ENCODE assay signal across 9 cellular contexts in genomic region chr17:28282596-28282995, GRCh38. TPM values are rescaled to one million over a fixed set of nuclear protein-coding genes. Genes with fewer than 3 reads are reported as not detected.
DNase-seq lines count a peak whose midpoint lies in the region; ATAC-seq, FAIRE-seq and TF ChIP-seq lines count a peak whose summit lies in the region.
"Had no signal": no experiment of that assay in that cellular context is flagged by ENCODE, and none has a peak within 500 bp of the region (broad histone marks: within the 10 kb centered on the region; RNA-seq: fewer than 3 reads in every experiment).

No MANE protein-coding gene starts in this region.

- DNase-seq in NCI-H2196 (lab: John Stamatoyannopoulos, UW; ENCODE audit: unreplicated experiment) (peak; percentile 6), NCI-H2196 treated with DMSO at 0.1 percent for 48 hours (lab: John Stamatoyannopoulos, UW; ENCODE audit: unreplicated experiment) (no peak), RCC 7860 (ENCODE audit: low spot score) (peak; percentile 37), thyroid gland (peak; percentile 70 to 72), posterior vena cava (ENCODE audit: low spot score) (no peak)
- no peak for DNase-seq in activated CD8-positive, alpha-beta T cell treated with anti-CD3 and anti-CD28 coated beads for 36 hours

- no peak for TF ChIP-seq POLR2A in thyroid gland (IDR thresholded peaks at IDR 0.05)

- POLR2A ChIA-PET in activated CD8-positive, alpha-beta T cell treated with anti-CD3 and anti-CD28 coated beads for 36 hours (lab: Charles Lee), result no interaction called here

- ATAC-seq in esophagus mucosa (peak; percentile 81), HG02840 (IDR thresholded peaks at IDR 0.05; ENCODE audit: low FRiP score, unreplicated experiment) (no peak)
- ATAC-seq in activated CD8-positive, alpha-beta T cell treated with anti-CD3 and anti-CD28 coated beads for 36 hours, result no peak

- peaks cover 0 to 8% of the 10 kb centered on the region in 2 donors for H3K4me1 ChIP-seq in thyroid gland

- peak overlapping the region in 2 of 3 donors; percentile 39 to 45 for H3K27ac ChIP-seq in thyroid gland

- 24 to 31% methylated on average over 7 of the region's 7 CpGs for WGBS in thyroid gland, 2 donors

- no peak overlapping the region for H3K4me3 ChIP-seq in thyroid gland (replicated peaks in 1 of 3)

- no peaks in the 10 kb centered on the region for H3K27me3 ChIP-seq in thyroid gland

- intact Hi-C loops in thyroid gland (cut with DNase I) (no loop called here), posterior vena cava (cut with DNase I) (loop anchor here in 1 of 2 donors (5.0 kb wide), 1 partner anchor 35 kb away; no protein-coding TSS in a partner anchor)
- intact Hi-C loops in activated CD8-positive, alpha-beta T cell treated with anti-CD3 and anti-CD28 coated beads for 36 hours (cut with micrococcal nuclease), result no loop called here

- H3K36me3 Mint-ChIP-seq in activated CD8-positive, alpha-beta T cell treated with anti-CD3 and anti-CD28 coated beads for 36 hours (ENCODE audit: low read depth), result no peaks in the 10 kb centered on the region

- no peak for TF ChIP-seq CTCF in thyroid gland (IDR thresholded peaks at IDR 0.05)
- TF ChIP-seq CTCF in activated CD8-positive, alpha-beta T cell treated with anti-CD3 and anti-CD28 coated beads for 36 hours (IDR thresholded peaks at IDR 0.05), result no peak

- H3K9me3 Mint-ChIP-seq in activated CD8-positive, alpha-beta T cell treated with anti-CD3 and anti-CD28 coated beads for 36 hours, result no peaks in the 10 kb centered on the region

- H3K27ac Mint-ChIP-seq in activated CD8-positive, alpha-beta T cell treated with anti-CD3 and anti-CD28 coated beads for 36 hours, result no peak overlapping the region
- H3K27ac Mint-ChIP-seq: progenitor cell of endocrine pancreas had no signal

- H3K27me3 Mint-ChIP-seq in activated CD8-positive, alpha-beta T cell treated with anti-CD3 and anti-CD28 coated beads for 36 hours, result peaks cover 18% of the 10 kb centered on the region
- H3K27me3 Mint-ChIP-seq: progenitor cell of endocrine pancreas had no signal

- peaks cover 11% of the 10 kb centered on the region for H3K4me1 Mint-ChIP-seq in activated CD8-positive, alpha-beta T cell treated with anti-CD3 and anti-CD28 coated beads for 36 hours (ENCODE audit: low read depth)

- H3K4me3 Mint-ChIP-seq in activated CD8-positive, alpha-beta T cell treated with anti-CD3 and anti-CD28 coated beads for 36 hours, result no peak overlapping the region

- CTCF ChIA-PET in activated CD8-positive, alpha-beta T cell treated with anti-CD3 and anti-CD28 coated beads for 36 hours (lab: Charles Lee), result no interaction called here

- H3K36me3 ChIP-seq in thyroid gland, result no peaks in the 10 kb centered on the region

- no peaks in the 10 kb centered on the region for H3K9me3 ChIP-seq in thyroid gland

- FAIRE-seq in RCC 7860 (lab: Jason Lieb, UNC), result peak; percentile 53

RNA-seq across cellular contexts. Expression of gene TMEM97, which starts 36.4 kb away (rescaled TPM):
- total RNA-seq in esophagus mucosa, result 28.4 TPM
- 1 to 10 TPM; 3.1 to 5.2 (median 4.5) TPM for total RNA-seq in thyroid gland
- 1 to 10 TPM; 2.7 to 4.3 TPM for total RNA-seq in posterior vena cava
- total RNA-seq in activated CD8-positive, alpha-beta T cell treated with anti-CD3 and anti-CD28 coated beads for 36 hours, result 10 to 100 TPM; 36.1 to 36.2 TPM

RNA-seq across cellular contexts. Expression of gene IFT20, which starts 52.7 kb away (rescaled TPM):
- total RNA-seq in esophagus mucosa (14.0 TPM), thyroid gland (10 to 100 TPM; 38.5 to 78.0 (median 63.6) TPM), posterior vena cava (10 to 100 TPM; 28.3 to 34.9 TPM)
- total RNA-seq in activated CD8-positive, alpha-beta T cell treated with anti-CD3 and anti-CD28 coated beads for 36 hours, result 10 to 100 TPM; 16.7 to 18.8 TPM

RNA-seq across cellular contexts. Expression of gene TNFAIP1, which starts 53.0 kb away (rescaled TPM):
- total RNA-seq in esophagus mucosa (55.8 TPM), thyroid gland (10 to 100 TPM; 28.4 to 36.9 (median 35.8) TPM), posterior vena cava (10 to 100 TPM; 39.7 to 45.9 TPM)
- 10 to 100 TPM; 19.5 to 20.9 TPM for total RNA-seq in activated CD8-positive, alpha-beta T cell treated with anti-CD3 and anti-CD28 coated beads for 36 hours

Comparison
In these comparisons a context has a peak if more than half of its experiments do, and no peak if none do; other contexts are left out.
1. DNase-seq: peak in NCI-H2196 (single experiment), RCC 7860 (single experiment) and thyroid gland (2 of 2); none in NCI-H2196 treated with DMSO at 0.1 percent for 48 hours (single experiment), posterior vena cava (single experiment) and activated CD8-positive, alpha-beta T cell treated with anti-CD3 and anti-CD28 coated beads for 36 hours (single experiment).